ENCODE assay signal across 2 cellular contexts in the genomic region with DNA sequence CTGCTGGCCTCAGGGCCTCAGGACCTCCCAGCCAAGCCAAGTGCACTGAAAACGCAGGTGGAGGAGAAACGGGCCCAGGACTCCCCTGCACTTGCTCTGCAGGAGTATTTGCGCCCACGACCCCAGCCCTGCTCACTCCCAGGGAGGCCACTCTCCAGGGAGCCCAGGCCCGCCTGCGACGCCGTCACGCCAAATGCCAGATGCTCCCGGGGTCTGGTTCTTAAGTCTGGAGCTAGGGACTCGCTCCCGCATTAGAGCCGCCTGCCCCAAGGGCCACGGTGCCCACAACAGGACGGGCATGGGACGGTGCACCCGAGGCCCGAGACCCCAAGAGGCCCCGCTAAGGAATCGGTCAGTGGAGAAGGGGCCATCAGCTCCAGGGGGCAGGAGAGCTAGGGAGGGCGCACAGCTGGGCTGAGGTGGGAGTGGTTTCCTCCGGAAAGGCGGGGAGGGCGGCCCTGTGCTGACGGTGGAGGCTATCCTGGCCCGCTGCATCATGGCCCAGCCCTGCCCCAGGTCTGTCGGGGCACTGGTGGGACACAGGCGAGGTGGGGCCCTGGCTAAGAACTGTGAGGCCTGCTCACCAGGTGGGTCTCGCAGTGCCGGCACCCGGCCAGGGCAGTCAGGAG.
TF ChIP-seq lines count a peak whose summit lies in the region.

No MANE protein-coding gene starts in this region.

TF ChIP-seq in HepG2, 621 proteins besides CTCF, POLR2A, EP300 and RAD21:
- TF ChIP-seq, protein P1, sequence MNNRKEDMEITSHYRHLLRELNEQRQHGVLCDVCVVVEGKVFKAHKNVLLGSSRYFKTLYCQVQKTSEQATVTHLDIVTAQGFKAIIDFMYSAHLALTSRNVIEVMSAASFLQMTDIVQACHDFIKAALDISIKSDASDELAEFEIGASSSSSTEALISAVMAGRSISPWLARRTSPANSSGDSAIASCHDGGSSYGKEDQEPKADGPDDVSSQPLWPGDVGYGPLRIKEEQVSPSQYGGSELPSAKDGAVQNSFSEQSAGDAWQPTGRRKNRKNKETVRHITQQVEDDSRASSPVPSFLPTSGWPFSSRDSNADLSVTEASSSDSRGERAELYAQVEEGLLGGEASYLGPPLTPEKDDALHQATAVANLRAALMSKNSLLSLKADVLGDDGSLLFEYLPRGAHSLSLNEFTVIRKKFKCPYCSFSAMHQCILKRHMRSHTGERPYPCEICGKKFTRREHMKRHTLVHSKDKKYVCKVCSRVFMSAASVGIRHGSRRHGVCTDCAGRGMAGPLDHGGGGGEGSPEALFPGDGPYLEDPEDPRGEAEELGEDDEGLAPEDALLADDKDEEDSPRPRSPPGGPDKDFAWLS (CRISPR knock-in tag; IDR thresholded peaks at IDR 0.05; ENCODE audit: borderline replicate concordance): no peak
- TF ChIP-seq, protein P2, sequence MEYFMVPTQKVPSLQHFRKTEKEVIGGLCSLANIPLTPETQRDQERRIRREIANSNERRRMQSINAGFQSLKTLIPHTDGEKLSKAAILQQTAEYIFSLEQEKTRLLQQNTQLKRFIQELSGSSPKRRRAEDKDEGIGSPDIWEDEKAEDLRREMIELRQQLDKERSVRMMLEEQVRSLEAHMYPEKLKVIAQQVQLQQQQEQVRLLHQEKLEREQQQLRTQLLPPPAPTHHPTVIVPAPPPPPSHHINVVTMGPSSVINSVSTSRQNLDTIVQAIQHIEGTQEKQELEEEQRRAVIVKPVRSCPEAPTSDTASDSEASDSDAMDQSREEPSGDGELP (IDR thresholded peaks at IDR 0.05; ENCODE audit: borderline replicate concordance, low read depth): peak; percentile 25; the same call in 1 of the 2 replicates

TF ChIP-seq in K562, 482 proteins besides CTCF, POLR2A, EP300 and RAD21:
- no peak for TF ChIP-seq RFX5 (IDR thresholded peaks at IDR 0.05; ENCODE audit: low read depth, low read length)
- no peak for TF ChIP-seq HDAC3 (IDR thresholded peaks at IDR 0.05; ENCODE audit: borderline replicate concordance, partially characterized antibody)
- TF ChIP-seq SIN3A (IDR thresholded peaks at IDR 0.05; ENCODE audit: borderline replicate concordance in 2 of 2, control insufficient read depth in 1 of 2, low read depth in 2 of 2, low read length in 2 of 2): no peak
- TF ChIP-seq, protein P3, sequence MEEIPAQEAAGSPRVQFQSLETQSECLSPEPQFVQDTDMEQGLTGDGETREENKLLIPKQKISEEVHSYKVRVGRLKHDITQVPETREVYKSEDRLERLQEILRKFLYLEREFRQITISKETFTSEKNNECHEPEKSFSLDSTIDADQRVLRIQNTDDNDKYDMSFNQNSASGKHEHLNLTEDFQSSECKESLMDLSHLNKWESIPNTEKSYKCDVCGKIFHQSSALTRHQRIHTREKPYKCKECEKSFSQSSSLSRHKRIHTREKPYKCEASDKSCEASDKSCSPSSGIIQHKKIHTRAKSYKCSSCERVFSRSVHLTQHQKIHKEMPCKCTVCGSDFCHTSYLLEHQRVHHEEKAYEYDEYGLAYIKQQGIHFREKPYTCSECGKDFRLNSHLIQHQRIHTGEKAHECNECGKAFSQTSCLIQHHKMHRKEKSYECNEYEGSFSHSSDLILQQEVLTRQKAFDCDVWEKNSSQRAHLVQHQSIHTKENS (CRISPR knock-in tag; IDR thresholded peaks at IDR 0.05): no peak
- TF ChIP-seq, protein P4, sequence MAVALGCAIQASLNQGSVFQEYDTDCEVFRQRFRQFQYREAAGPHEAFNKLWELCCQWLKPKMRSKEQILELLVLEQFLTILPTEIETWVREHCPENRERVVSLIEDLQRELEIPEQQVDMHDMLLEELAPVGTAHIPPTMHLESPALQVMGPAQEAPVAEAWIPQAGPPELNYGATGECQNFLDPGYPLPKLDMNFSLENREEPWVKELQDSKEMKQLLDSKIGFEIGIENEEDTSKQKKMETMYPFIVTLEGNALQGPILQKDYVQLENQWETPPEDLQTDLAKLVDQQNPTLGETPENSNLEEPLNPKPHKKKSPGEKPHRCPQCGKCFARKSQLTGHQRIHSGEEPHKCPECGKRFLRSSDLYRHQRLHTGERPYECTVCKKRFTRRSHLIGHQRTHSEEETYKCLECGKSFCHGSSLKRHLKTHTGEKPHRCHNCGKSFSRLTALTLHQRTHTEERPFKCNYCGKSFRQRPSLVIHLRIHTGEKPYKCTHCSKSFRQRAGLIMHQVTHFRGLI (CRISPR knock-in tag; IDR thresholded peaks at IDR 0.05): no peak
- TF ChIP-seq SMC3 (conservative IDR thresholded peaks at IDR 0.05; ENCODE audit: insufficient read depth, low read depth, low read length): no peak
- TF ChIP-seq MAFK (IDR thresholded peaks at IDR 0.05; ENCODE audit: low read length): no peak
- TF ChIP-seq, protein P5, sequence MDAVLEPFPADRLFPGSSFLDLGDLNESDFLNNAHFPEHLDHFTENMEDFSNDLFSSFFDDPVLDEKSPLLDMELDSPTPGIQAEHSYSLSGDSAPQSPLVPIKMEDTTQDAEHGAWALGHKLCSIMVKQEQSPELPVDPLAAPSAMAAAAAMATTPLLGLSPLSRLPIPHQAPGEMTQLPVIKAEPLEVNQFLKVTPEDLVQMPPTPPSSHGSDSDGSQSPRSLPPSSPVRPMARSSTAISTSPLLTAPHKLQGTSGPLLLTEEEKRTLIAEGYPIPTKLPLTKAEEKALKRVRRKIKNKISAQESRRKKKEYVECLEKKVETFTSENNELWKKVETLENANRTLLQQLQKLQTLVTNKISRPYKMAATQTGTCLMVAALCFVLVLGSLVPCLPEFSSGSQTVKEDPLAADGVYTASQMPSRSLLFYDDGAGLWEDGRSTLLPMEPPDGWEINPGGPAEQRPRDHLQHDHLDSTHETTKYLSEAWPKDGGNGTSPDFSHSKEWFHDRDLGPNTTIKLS (IDR thresholded peaks at IDR 0.05; ENCODE audit: borderline replicate concordance, low read depth): no peak
- no peak for TF ChIP-seq GTF2F1 (IDR thresholded peaks at IDR 0.05; ENCODE audit: low read depth, low read length)
- TF ChIP-seq ZNF766 (CRISPR knock-in tag; conservative IDR thresholded peaks at IDR 0.05): no peak
- no peak for TF ChIP-seq XRCC5 (IDR thresholded peaks at IDR 0.05; ENCODE audit: low read depth, low read length)
- no peak for TF ChIP-seq YY1 (IDR thresholded peaks at IDR 0.05; ENCODE audit: borderline replicate concordance in 1 of 3, control insufficient read depth in 1 of 3, extremely low read depth in 1 of 3, insufficient read depth in 3 of 3, insufficient read length in 1 of 3, insufficient replicate concordance in 2 of 3, low read depth in 1 of 3, low read length in 2 of 3)
- TF ChIP-seq, protein P6, sequence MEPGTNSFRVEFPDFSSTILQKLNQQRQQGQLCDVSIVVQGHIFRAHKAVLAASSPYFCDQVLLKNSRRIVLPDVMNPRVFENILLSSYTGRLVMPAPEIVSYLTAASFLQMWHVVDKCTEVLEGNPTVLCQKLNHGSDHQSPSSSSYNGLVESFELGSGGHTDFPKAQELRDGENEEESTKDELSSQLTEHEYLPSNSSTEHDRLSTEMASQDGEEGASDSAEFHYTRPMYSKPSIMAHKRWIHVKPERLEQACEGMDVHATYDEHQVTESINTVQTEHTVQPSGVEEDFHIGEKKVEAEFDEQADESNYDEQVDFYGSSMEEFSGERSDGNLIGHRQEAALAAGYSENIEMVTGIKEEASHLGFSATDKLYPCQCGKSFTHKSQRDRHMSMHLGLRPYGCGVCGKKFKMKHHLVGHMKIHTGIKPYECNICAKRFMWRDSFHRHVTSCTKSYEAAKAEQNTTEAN (CRISPR knock-in tag; IDR thresholded peaks at IDR 0.05): no peak
- TF ChIP-seq, protein P2 (CRISPR knock-in tag; IDR thresholded peaks at IDR 0.05; ENCODE audit: borderline replicate concordance): no peak
